In the genomic region with DNA sequence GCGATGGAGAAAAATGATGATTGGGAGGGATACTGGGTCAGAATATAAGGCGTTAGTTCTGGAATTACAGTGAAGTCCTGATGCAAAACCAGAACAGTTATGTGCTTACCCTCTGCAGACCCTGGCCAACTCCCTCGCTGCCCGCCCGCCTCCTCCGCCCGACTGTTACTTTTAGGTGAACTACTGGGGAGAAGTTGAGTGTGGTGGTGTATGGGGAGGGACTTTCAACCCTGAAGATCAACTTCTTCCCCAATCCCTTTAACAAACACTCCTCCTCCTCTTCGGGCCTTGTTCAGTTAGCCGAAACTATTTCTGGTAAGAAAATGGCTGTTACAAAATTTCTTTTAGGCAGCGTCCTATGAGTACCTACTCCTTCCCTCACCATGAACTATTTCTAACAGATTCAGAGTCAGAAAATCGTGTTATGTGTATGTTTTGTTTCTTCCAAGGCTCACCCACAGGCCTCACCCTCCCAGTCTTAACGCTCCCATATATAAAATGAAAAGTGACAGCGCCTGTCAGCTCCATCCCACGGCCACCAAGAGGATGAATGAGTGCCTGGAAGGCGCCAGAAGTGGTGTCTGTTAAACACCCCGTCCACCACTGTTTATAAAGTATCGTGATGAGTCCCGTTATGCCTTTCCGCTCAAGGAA, we compare ENCODE assay signal across 8 cellular contexts. TPM values are rescaled to one million over a fixed set of nuclear protein-coding genes. Genes with fewer than 3 reads are reported as not detected.
A peak's percentile ranks its signal among the peaks of the same experiment; 100 is the strongest.
DNase-seq lines count a peak whose midpoint lies in the region; ATAC-seq and TF ChIP-seq lines count a peak whose summit lies in the region.

No MANE protein-coding gene starts in this region.

- H3K14ac ChIP-seq in H9 (ENCODE audit: insufficient read depth, low read length), result no peak overlapping the region

- no peaks in the 10 kb centered on the region for H3K27me3 Mint-ChIP-seq in Caco-2 (ENCODE audit: insufficient read depth, unreplicated experiment)
- no peaks in the 10 kb centered on the region for H3K27me3 Mint-ChIP-seq in H9 (ENCODE audit: low read depth)
- peaks cover 12% of the 10 kb centered on the region for H3K27me3 Mint-ChIP-seq in endothelial cell (ENCODE audit: unreplicated experiment)

- no peaks in the 10 kb centered on the region for H3K9me2 ChIP-seq in neural cell (ENCODE audit: insufficient read depth, low read length)

- H3K23ac ChIP-seq in H9 (ENCODE audit: insufficient read length, low read depth, low read length), result no peak overlapping the region

- H3K79me1 ChIP-seq in H9 (ENCODE audit: insufficient read depth, low read depth, low read length, poor library complexity, severe bottlenecking), result no peaks in the 10 kb centered on the region

- peaks cover 15% of the 10 kb centered on the region for H3K23me2 ChIP-seq in H9 (ENCODE audit: insufficient read length, low read depth, low read length, poor library complexity, severe bottlenecking)

- H3K79me2 ChIP-seq in H9 (ENCODE audit: insufficient read depth, low read length) (no peaks in the 10 kb centered on the region), neural cell (replicated peaks; ENCODE audit: insufficient read depth, low read length) (peaks cover 52% of the 10 kb centered on the region)

- peak overlapping the region; percentile 65 for H3K9ac ChIP-seq in H9 (ENCODE audit: extremely low read depth, insufficient read length, low read length)
- H3K9ac ChIP-seq in neural cell (ENCODE audit: low read length), result peak overlapping the region; percentile 87

- no peak overlapping the region for H4K5ac ChIP-seq in H9 (ENCODE audit: insufficient read length, low read depth, low read length)

- H3K9me3 ChIP-seq in Caco-2 (no peaks in the 10 kb centered on the region), H9 (ENCODE audit: control insufficient read depth, low read depth, low read length) (no peaks in the 10 kb centered on the region), RWPE2 (ENCODE audit: severe bottlenecking) (no peaks in the 10 kb centered on the region), neural cell (ENCODE audit: low read length) (no peaks in the 10 kb centered on the region)

- no peak overlapping the region for H3T11ph ChIP-seq in H9 (ENCODE audit: low read length)

- H4K20me1 ChIP-seq in H9 (ENCODE audit: control insufficient read depth, insufficient read depth, insufficient read length) (no peaks in the 10 kb centered on the region), neural cell (ENCODE audit: insufficient read depth) (peaks cover 8% of the 10 kb centered on the region)

- H3K56ac ChIP-seq in H9 (ENCODE audit: insufficient read length, low read depth, low read length), result no peak overlapping the region

- no peak overlapping the region for H2AK5ac ChIP-seq in H9 (ENCODE audit: insufficient read length, low read length)

- no peak for DNase-seq in Caco-2
- no peak for DNase-seq in H9
- no peak for DNase-seq in RWPE2 (ENCODE audit: low spot score)
- DNase-seq in endothelial cell (ENCODE audit: low spot score), result no peak
- DNase-seq in GM19240 (ENCODE audit: insufficient read length, low spot score), result no peak
- no peak for DNase-seq in stimulated activated naive CD4-positive, alpha-beta T cell (lab: John Stamatoyannopoulos, UW)

- TF ChIP-seq CTCF in Caco-2 (IDR thresholded peaks at IDR 0.05; ENCODE audit: insufficient read depth in 1 of 2, low read depth in 1 of 2, low read length in 1 of 2, severe bottlenecking in 1 of 2, unreplicated experiment in 1 of 2) (no peak), H9 (conservative IDR thresholded peaks at IDR 0.05) (no peak), RWPE2 (IDR thresholded peaks at IDR 0.05; ENCODE audit: poor library complexity, severe bottlenecking) (no peak), endothelial cell (IDR thresholded peaks at IDR 0.05; ENCODE audit: unreplicated experiment) (no peak), neural cell (IDR thresholded peaks at IDR 0.05; ENCODE audit: poor library complexity, severe bottlenecking) (no peak)

- TF ChIP-seq RAD21 in neural cell (conservative IDR thresholded peaks at IDR 0.05), result no peak

- peaks cover 29% of the 10 kb centered on the region for H3K4me1 Mint-ChIP-seq in Caco-2 (ENCODE audit: low read depth, unreplicated experiment)
- peaks cover 26 to 27% of the 10 kb centered on the region in 2 experiments for H3K4me1 Mint-ChIP-seq in H9
- H3K4me1 Mint-ChIP-seq in endothelial cell (ENCODE audit: unreplicated experiment), result peaks cover 35% of the 10 kb centered on the region

- CTCF ChIA-PET in Caco-2 (lab: Charles Lee), result interaction anchor here (1.3 to 2.2 kb wide), 2 partner anchors 15 to 199 kb away, joined by 5 to 11 read pairs; no protein-coding TSS in a partner anchor

- ATAC-seq in RWPE2 (ENCODE audit: low read depth), result peak; percentile 3
- no peak for ATAC-seq in GM19324 (IDR thresholded peaks at IDR 0.05; ENCODE audit: low FRiP score, unreplicated experiment)

- no peak for TF ChIP-seq EP300 in neural cell (conservative IDR thresholded peaks at IDR 0.05; ENCODE audit: poor library complexity, severe bottlenecking)

- no peak overlapping the region for H2AFZ ChIP-seq in H9 (ENCODE audit: low read length)
- no peak overlapping the region for H2AFZ ChIP-seq in neural cell (ENCODE audit: low read depth, low read length)

- H3F3A ChIP-seq in neural cell (ENCODE audit: insufficient read depth, low read length, poor library complexity, severe bottlenecking), result peaks cover 5% of the 10 kb centered on the region

- H3K9me3 Mint-ChIP-seq in Caco-2 (ENCODE audit: unreplicated experiment) (no peaks in the 10 kb centered on the region), H9 (no peaks in the 10 kb centered on the region), endothelial cell (ENCODE audit: unreplicated experiment) (no peaks in the 10 kb centered on the region)

- WGBS in H9 (ENCODE audit: extremely low coverage, insufficient read length, low lambda C conversion rate), result 100% methylated on average over 2 of the region's 19 CpGs

- no peak overlapping the region for H4K91ac ChIP-seq in H9 (ENCODE audit: insufficient read length, low read depth, low read length)

- H3K4ac ChIP-seq in H9 (ENCODE audit: low read depth, low read length), result no peak overlapping the region

- POLR2A ChIA-PET in Caco-2 (lab: Charles Lee), result interaction anchor here (0.5 to 1.6 kb wide), 2 partner anchors 256 to 320 kb away, joined by 3 to 9 read pairs; a partner anchor contains a TSS

- H4K8ac ChIP-seq in H9 (replicated peaks; ENCODE audit: insufficient read length, low read depth, low read length), result no peak overlapping the region

- BruUV-seq in Caco-2 (replicated peaks; lab: Mats Ljungman, UMichigan), result TSS peak; percentile 30

- H3K27ac Mint-ChIP-seq in Caco-2 (ENCODE audit: unreplicated experiment), result peak overlapping the region; percentile 100
- peak overlapping the region in 2 of 3 experiments; percentile 5 to 95; a peak in 4 of 7 replicates for H3K27ac Mint-ChIP-seq in H9
- peak overlapping the region; percentile 91 for H3K27ac Mint-ChIP-seq in endothelial cell (ENCODE audit: unreplicated experiment)

- H3K18ac ChIP-seq in H9 (ENCODE audit: insufficient read length, low read depth, low read length), result no peak overlapping the region

- H3K4me3 ChIP-seq in Caco-2 (ENCODE audit: low read depth, low read length) (peak overlapping the region; percentile 93), RWPE2 (ENCODE audit: severe bottlenecking) (peak overlapping the region; percentile 93), neural cell (ENCODE audit: low read length) (peak overlapping the region; percentile 79)

- no peaks in the 10 kb centered on the region for H3K27me3 ChIP-seq in Caco-2 (replicated peaks; ENCODE audit: control insufficient read depth, insufficient read depth, low read length)
- no peaks in the 10 kb centered on the region for H3K27me3 ChIP-seq in H9 (ENCODE audit: insufficient read depth, low read length)
- no peaks in the 10 kb centered on the region for H3K27me3 ChIP-seq in RWPE2 (ENCODE audit: insufficient read depth, poor library complexity, severe bottlenecking)
- no peaks in the 10 kb centered on the region for H3K27me3 ChIP-seq in neural cell (ENCODE audit: insufficient read depth, low read depth, low read length)

- H2BK5ac ChIP-seq in H9 (ENCODE audit: insufficient read length, low read length), result no peak overlapping the region

- H3K36me3 ChIP-seq in Caco-2 (ENCODE audit: control insufficient read depth, insufficient read depth, low read length) (no peaks in the 10 kb centered on the region; the same call in 1 of the 2 replicates), RWPE2 (ENCODE audit: low read depth) (no peaks in the 10 kb centered on the region), neural cell (ENCODE audit: insufficient read depth, low read length) (no peaks in the 10 kb centered on the region)

- no peak overlapping the region for H2BK120ac ChIP-seq in H9 (ENCODE audit: low read depth, low read length, poor library complexity, severe bottlenecking)

- intact Hi-C loops in Caco-2 (cut with micrococcal nuclease; ENCODE audit: unreplicated experiment), result no loop called here

- peaks cover 17% of the 10 kb centered on the region for H3K36me3 Mint-ChIP-seq in Caco-2 (ENCODE audit: insufficient read depth, unreplicated experiment)
- H3K36me3 Mint-ChIP-seq in H9 (ENCODE audit: insufficient read depth in 1 of 3, low read depth in 3 of 3), result no peaks in the 10 kb centered on the region; a peak in 1 of 7 replicates
- H3K36me3 Mint-ChIP-seq in endothelial cell (ENCODE audit: low read depth, unreplicated experiment), result peaks cover 3% of the 10 kb centered on the region

- peak overlapping the region; percentile 87 for H3K4me2 ChIP-seq in H9 (ENCODE audit: insufficient read depth, insufficient read length, low read length)
- peak overlapping the region; percentile 91 for H3K4me2 ChIP-seq in neural cell (ENCODE audit: low read length)

- H2BK12ac ChIP-seq in H9 (ENCODE audit: insufficient read length, low read depth, low read length), result no peak overlapping the region

- H3K4me3 Mint-ChIP-seq in Caco-2 (ENCODE audit: unreplicated experiment) (peak overlapping the region; percentile 93), H9 (peak overlapping the region; percentile 96 to 99), endothelial cell (ENCODE audit: unreplicated experiment) (peak overlapping the region; percentile 98)

- H3K27ac ChIP-seq in H9 (ENCODE audit: insufficient read length, low read depth, low read length) (no peak overlapping the region), RWPE2 (ENCODE audit: poor library complexity, severe bottlenecking) (peak overlapping the region; percentile 67), neural cell (ENCODE audit: low read length) (peak overlapping the region; percentile 95)

- H2BK20ac ChIP-seq in H9 (ENCODE audit: low read depth, low read length, poor library complexity, severe bottlenecking), result no peak overlapping the region

- H2BK15ac ChIP-seq in H9 (ENCODE audit: low read depth, low read length), result no peak overlapping the region

- H3K4me1 ChIP-seq in Caco-2, result peaks cover 12% of the 10 kb centered on the region
- H3K4me1 ChIP-seq in H9 (ENCODE audit: insufficient read depth, low read length), result no peaks in the 10 kb centered on the region
- peaks cover 25% of the 10 kb centered on the region for H3K4me1 ChIP-seq in RWPE2 (ENCODE audit: insufficient read depth, poor library complexity, severe bottlenecking)

RNA-seq across cellular contexts. Expression of a gene that starts 1.3 kb away (rescaled TPM):
- total RNA-seq in Caco-2 (2022) (6.0 and 6.5 TPM in 2 replicates), H9 (2021) (8.8 and 9.3 TPM in 2 replicates), endothelial cell (ENCODE audit: unreplicated experiment) (11.9 TPM)
- 29.0 and 32.0 TPM in 2 replicates for polyA plus RNA-seq in neural cell
- polyA minus RNA-seq in neural cell, result 29.2 and 33.6 TPM in 2 replicates

Comparison
In these comparisons a context has a peak if more than half of its experiments do, and no peak if none do; other contexts are left out.
1. H3K27ac Mint-ChIP-seq: peak in every context shown above with its lines; median percentile 100 in Caco-2; 91 in endothelial cell; 50 in H9.